ENCODE assay signal across 8 cellular contexts in genomic region chr15:75720787-75721461, GRCh38. TPM values are rescaled to one million over a fixed set of nuclear protein-coding genes. Genes with fewer than 3 reads are reported as not detected.
DNase-seq lines count a peak whose midpoint lies in the region; ATAC-seq and TF ChIP-seq lines count a peak whose summit lies in the region.

No MANE protein-coding gene starts in this region.

- DNase-seq in GDM1 (lab: John Stamatoyannopoulos, UW) (peak; percentile 32), LoVo (ENCODE audit: low spot score) (peak; percentile 86), SHP77 (lab: John Stamatoyannopoulos, UW) (peak; percentile 79 to 94), epithelial cell of prostate (ENCODE audit: low read depth, low spot score) (peak; percentile 37), progenitor cell of endocrine pancreas (ENCODE audit: low spot score, unreplicated experiment) (no peak), cortex of kidney (lab: John Stamatoyannopoulos, UW) (no peak)

- no peak overlapping the region for H3K27ac Mint-ChIP-seq in progenitor cell of endocrine pancreas

- H3K9me3 Mint-ChIP-seq in progenitor cell of endocrine pancreas (ENCODE audit: low read depth) = no peaks in the 10 kb centered on the region

- no peaks in the 10 kb centered on the region for H3K36me3 Mint-ChIP-seq in progenitor cell of endocrine pancreas (ENCODE audit: insufficient read depth)

- H3K4me1 Mint-ChIP-seq in progenitor cell of endocrine pancreas (ENCODE audit: low read depth) = peaks cover 3% of the 10 kb centered on the region

- H3K4me3 Mint-ChIP-seq in progenitor cell of endocrine pancreas (ENCODE audit: low read depth) = no peak overlapping the region

- H3K27ac ChIP-seq in epithelial cell of prostate = no peak overlapping the region

- ATAC-seq in GM21367 (IDR thresholded peaks at IDR 0.05; ENCODE audit: unreplicated experiment) (no peak), HG02798 (IDR thresholded peaks at IDR 0.05; ENCODE audit: poor library complexity, unreplicated experiment) (no peak)

- H3K27me3 Mint-ChIP-seq in progenitor cell of endocrine pancreas = peaks cover 24% of the 10 kb centered on the region

- peak; percentile 42 for TF ChIP-seq CTCF in progenitor cell of endocrine pancreas (IDR thresholded peaks at IDR 0.05; ENCODE audit: unreplicated experiment)

RNA-seq across cellular contexts. Expression of gene CSPG4, which starts 8.3 kb away (rescaled TPM):
- 0.41 and 0.51 TPM in 2 replicates for total RNA-seq in progenitor cell of endocrine pancreas

Comparison
In these comparisons a context has a peak if more than half of its experiments do, and no peak if none do; other contexts are left out.
1. DNase-seq: peak in GDM1 (single experiment), LoVo (single experiment), SHP77 (2 of 2) and epithelial cell of prostate (single experiment); none in progenitor cell of endocrine pancreas (single experiment) and cortex of kidney (single experiment).